Comparison of ENCODE assay signal across 11 cellular contexts in genomic region chr15:96409231-96410138, GRCh38.
A peak's percentile ranks its signal among the peaks of the same experiment; 100 is the strongest.
DNase-seq lines count a peak whose midpoint lies in the region; TF ChIP-seq lines count a peak whose summit lies in the region.
"Had no signal": no experiment of that assay in that cellular context is flagged by ENCODE, and none has a peak within 500 bp of the region (broad histone marks: within the 10 kb centered on the region; RNA-seq: fewer than 3 reads in every experiment).

No MANE protein-coding gene starts in this region.

- peaks cover 0 to 18% (median 17%) of the 10 kb centered on the region in 5 donors for H3K4me1 ChIP-seq in subcutaneous abdominal adipose tissue (ENCODE audit: control insufficient read depth in 5 of 5, insufficient read depth in 5 of 5, low read length in 5 of 5)

- peak overlapping the region; percentile 67 for H3K4me3 Mint-ChIP-seq in chondrocyte (ENCODE audit: unreplicated experiment)
- H3K4me3 Mint-ChIP-seq: activated naive CD8-positive, alpha-beta T cell treated with anti-CD3 and anti-CD28 coated beads for 36 hours had no signal

- no peak for TF ChIP-seq CTCF in chondrocyte (IDR thresholded peaks at IDR 0.05)

- no peak overlapping the region for H3K9ac ChIP-seq in subcutaneous abdominal adipose tissue (ENCODE audit: low read length in 5 of 5)

- no peaks in the 10 kb centered on the region for H3K9me3 ChIP-seq in subcutaneous abdominal adipose tissue (ENCODE audit: control insufficient read depth in 5 of 5, low read length in 5 of 5)

- H3K27me3 ChIP-seq in subcutaneous abdominal adipose tissue (ENCODE audit: control insufficient read depth in 5 of 5, insufficient read depth in 4 of 5, low read length in 5 of 5) = peaks cover 42 to 71% (median 55%) of the 10 kb centered on the region in 5 donors

- H3K27me3 Mint-ChIP-seq in chondrocyte (ENCODE audit: low read depth) = peaks cover 79% of the 10 kb centered on the region

- DNase-seq in NCI-H524 (lab: John Stamatoyannopoulos, UW) (peak; percentile 29 to 38), NCI-H524 treated with DMSO at 0.1 percent for 48 hours (lab: John Stamatoyannopoulos, UW) (no peak), chondrocyte (ENCODE audit: low spot score) (no peak), left kidney (ENCODE audit: low read depth, low spot score) (peak; percentile 65), anterior cingulate cortex (lab: John Stamatoyannopoulos, UW) (no peak), NCI-H1694 (lab: John Stamatoyannopoulos, UW) (no peak), T-helper 2 cell (no peak)
- DNase-seq: 8988T; activated naive CD8-positive, alpha-beta T cell treated with anti-CD3 and anti-CD28 coated beads for 36 hours; stimulated activated naive CD4-positive, alpha-beta T cell treated with Interleukin-2 at 50 U/mL for 16 hours had no signal

- peak overlapping the region in 4 of 5 donors; percentile 5 to 59 (median 47) for H3K4me3 ChIP-seq in subcutaneous abdominal adipose tissue (ENCODE audit: low read depth in 1 of 5, low read length in 5 of 5)

- peaks cover 13% of the 10 kb centered on the region for H3K4me1 Mint-ChIP-seq in chondrocyte (ENCODE audit: low read depth)

- peaks cover 7% of the 10 kb centered on the region for H3K36me3 Mint-ChIP-seq in chondrocyte (ENCODE audit: low read depth)
- H3K36me3 Mint-ChIP-seq: activated naive CD8-positive, alpha-beta T cell treated with anti-CD3 and anti-CD28 coated beads for 36 hours had no signal

- no peak overlapping the region for H3K27ac Mint-ChIP-seq in chondrocyte (ENCODE audit: unreplicated experiment)
- H3K27ac Mint-ChIP-seq: activated naive CD8-positive, alpha-beta T cell treated with anti-CD3 and anti-CD28 coated beads for 36 hours had no signal

- H3K9me3 Mint-ChIP-seq in chondrocyte (ENCODE audit: low read depth) = no peaks in the 10 kb centered on the region
- H3K9me3 Mint-ChIP-seq: activated naive CD8-positive, alpha-beta T cell treated with anti-CD3 and anti-CD28 coated beads for 36 hours had no signal

- H3K36me3 ChIP-seq in subcutaneous abdominal adipose tissue (ENCODE audit: control insufficient read depth in 5 of 5, insufficient read depth in 5 of 5, low read length in 5 of 5) = no peaks in the 10 kb centered on the region

- no peak overlapping the region for H3K27ac ChIP-seq in subcutaneous abdominal adipose tissue (ENCODE audit: low read depth, low read length)

Comparison
In these comparisons a context has a peak if more than half of its experiments do, and no peak if none do; other contexts are left out.
1. DNase-seq: peak in NCI-H524 (2 of 2) and left kidney (single experiment); none in NCI-H524 treated with DMSO at 0.1 percent for 48 hours (single experiment), chondrocyte (single experiment), anterior cingulate cortex (0 of 58), NCI-H1694 (single experiment) and T-helper 2 cell (0 of 5).